17 cellular contexts compared by ENCODE assay signal in genomic region chr13:98519976-98520375, GRCh38. TPM values are rescaled to one million over a fixed set of nuclear protein-coding genes. Genes with fewer than 3 reads are reported as not detected.
DNase-seq lines count a peak whose midpoint lies in the region; ATAC-seq and TF ChIP-seq lines count a peak whose summit lies in the region.
"Had no signal": no experiment of that assay in that cellular context is flagged by ENCODE, and none has a peak within 500 bp of the region (broad histone marks: within the 10 kb centered on the region; RNA-seq: fewer than 3 reads in every experiment).

No MANE protein-coding gene starts in this region.

- peaks cover 0 to 6% of the 10 kb centered on the region in 2 donors for H3K36me3 Mint-ChIP-seq in activated T-cell treated with anti-CD3 and anti-CD28 coated beads, Interleukin-2, amount 50 U/mL, for 72 hours (ENCODE audit: insufficient read depth in 2 of 2)
- peaks cover 33% of the 10 kb centered on the region for H3K36me3 Mint-ChIP-seq in activated T-cell treated with anti-CD3 and anti-CD28 coated beads, Interleukin-2, amount 50 U/mL, for 4 hours (ENCODE audit: insufficient read depth)
- peaks cover 2% of the 10 kb centered on the region for H3K36me3 Mint-ChIP-seq in IgD-negative memory B cell
- peaks cover 20% of the 10 kb centered on the region for H3K36me3 Mint-ChIP-seq in osteocyte (ENCODE audit: unreplicated experiment)

- H3K4me3 Mint-ChIP-seq in activated T-cell treated with anti-CD3 and anti-CD28 coated beads, Interleukin-2, amount 50 U/mL, for 72 hours: peak overlapping the region in 1 of 2 donors; percentile 9
- no peak overlapping the region for H3K4me3 Mint-ChIP-seq in activated T-cell treated with anti-CD3 and anti-CD28 coated beads, Interleukin-2, amount 50 U/mL, for 4 hours
- H3K4me3 Mint-ChIP-seq in IgD-negative memory B cell: peak overlapping the region in 2 of 4 donors; percentile 50 to 78
- H3K4me3 Mint-ChIP-seq in osteocyte (ENCODE audit: unreplicated experiment): no peak overlapping the region

- no peak overlapping the region for H3K4me3 ChIP-seq in body of pancreas
- H3K4me3 ChIP-seq: suprapubic skin had no signal

- H3K27me3 ChIP-seq in body of pancreas: no peaks in the 10 kb centered on the region
- H3K27me3 ChIP-seq: suprapubic skin had no signal

- no peaks in the 10 kb centered on the region for H3K27me3 Mint-ChIP-seq in activated T-cell treated with anti-CD3 and anti-CD28 coated beads, Interleukin-2, amount 50 U/mL, for 72 hours (ENCODE audit: low read depth)
- no peaks in the 10 kb centered on the region for H3K27me3 Mint-ChIP-seq in activated T-cell treated with anti-CD3 and anti-CD28 coated beads, Interleukin-2, amount 50 U/mL, for 4 hours (ENCODE audit: low read depth)
- H3K27me3 Mint-ChIP-seq in IgD-negative memory B cell (no peaks in the 10 kb centered on the region), osteocyte (ENCODE audit: unreplicated experiment) (no peaks in the 10 kb centered on the region)

- no peaks in the 10 kb centered on the region for H3K9me3 ChIP-seq in body of pancreas
- H3K9me3 ChIP-seq: suprapubic skin had no signal

- no peak for TF ChIP-seq POLR2A in body of pancreas (IDR thresholded peaks at IDR 0.05)

- H3K4me1 ChIP-seq in body of pancreas: peaks cover 60% of the 10 kb centered on the region
- H3K4me1 ChIP-seq: parathyroid adenoma had no signal

- no peak for DNase-seq in activated T-cell treated with anti-CD3 and anti-CD28 coated beads, Interleukin-2, amount 50 U/mL, for 72 hours
- no peak for DNase-seq in activated T-cell treated with anti-CD3 and anti-CD28 coated beads, Interleukin-2, amount 50 U/mL, for 4 hours
- DNase-seq in body of pancreas: no peak
- DNase-seq in osteocyte (ENCODE audit: extremely low spot score, unreplicated experiment): no peak
- DNase-seq in midbrain (lab: John Stamatoyannopoulos, UW): no peak
- no peak for DNase-seq in DMS79 treated with DMSO at 0.1 percent for 48 hours (lab: John Stamatoyannopoulos, UW)
- DNase-seq: activated CD4-positive, CD25-positive, alpha-beta regulatory T cell treated with anti-CD3 and anti-CD28 coated beads, Interleukin-2, amount 50 U/mL, for 72 hours; activated T-cell treated with anti-CD3 and anti-CD28 coated beads for 4 hours; amniotic stem cell; COR-L47; Karpas-422; NCI-H1105; NK-92 treated with Interleukin-12 subunit alpha and Interleukin-12 subunit beta, amount 100 ng/mL, for 24 hours had no signal

- H3K4me1 Mint-ChIP-seq in activated T-cell treated with anti-CD3 and anti-CD28 coated beads, Interleukin-2, amount 50 U/mL, for 72 hours (ENCODE audit: low read depth): peaks cover 97% of the 10 kb centered on the region
- H3K4me1 Mint-ChIP-seq in activated T-cell treated with anti-CD3 and anti-CD28 coated beads, Interleukin-2, amount 50 U/mL, for 4 hours (ENCODE audit: low read depth): peaks cover 96% of the 10 kb centered on the region
- H3K4me1 Mint-ChIP-seq in IgD-negative memory B cell (peaks cover 75 to 83% (median 76%) of the 10 kb centered on the region in 3 donors), osteocyte (ENCODE audit: unreplicated experiment) (peaks cover 55% of the 10 kb centered on the region)

- H3K36me3 ChIP-seq in body of pancreas (replicated peaks in 1 of 2; ENCODE audit: insufficient read depth in 1 of 2, low read depth in 2 of 2): no peaks in the 10 kb centered on the region

- H3K27ac ChIP-seq in body of pancreas: peak overlapping the region in 3 of 4 donors; percentile 13 to 61 (median 55)
- H3K27ac ChIP-seq: parathyroid adenoma had no signal

- H3K9me3 Mint-ChIP-seq in activated T-cell treated with anti-CD3 and anti-CD28 coated beads, Interleukin-2, amount 50 U/mL, for 72 hours: no peaks in the 10 kb centered on the region
- no peaks in the 10 kb centered on the region for H3K9me3 Mint-ChIP-seq in activated T-cell treated with anti-CD3 and anti-CD28 coated beads, Interleukin-2, amount 50 U/mL, for 4 hours
- H3K9me3 Mint-ChIP-seq in IgD-negative memory B cell (no peaks in the 10 kb centered on the region), osteocyte (ENCODE audit: unreplicated experiment) (no peaks in the 10 kb centered on the region)

- TF ChIP-seq CTCF in body of pancreas (IDR thresholded peaks at IDR 0.05): no peak
- no peak for TF ChIP-seq CTCF in osteocyte (IDR thresholded peaks at IDR 0.05)

- intact Hi-C loops in body of pancreas (cut with DNase I): no loop called here

- WGBS in body of pancreas, 2 donors: 60 to 63% methylated on average over 4 of the region's 4 CpGs

- no peak for ATAC-seq in activated T-cell treated with anti-CD3 and anti-CD28 coated beads, Interleukin-2, amount 50 U/mL, for 72 hours (replicated peaks in 1 of 2)
- no peak for ATAC-seq in activated T-cell treated with anti-CD3 and anti-CD28 coated beads, Interleukin-2, amount 50 U/mL, for 4 hours
- ATAC-seq in body of pancreas: no peak
- no peak for ATAC-seq in HG02884 (IDR thresholded peaks at IDR 0.05; ENCODE audit: unreplicated experiment)

- peak overlapping the region; percentile 93 for H3K27ac Mint-ChIP-seq in activated T-cell treated with anti-CD3 and anti-CD28 coated beads, Interleukin-2, amount 50 U/mL, for 72 hours
- H3K27ac Mint-ChIP-seq in IgD-negative memory B cell (peak overlapping the region; percentile 88 to 92 (median 91)), osteocyte (ENCODE audit: unreplicated experiment) (peak overlapping the region; percentile 33)

RNA-seq across cellular contexts. Expression of gene STK24, which starts 56.9 kb away (rescaled TPM):
- total RNA-seq in activated T-cell treated with anti-CD3 and anti-CD28 coated beads, Interleukin-2, amount 50 U/mL, for 72 hours: 100 to 1,000 TPM; 175 to 207 TPM
- total RNA-seq in activated T-cell treated with anti-CD3 and anti-CD28 coated beads, Interleukin-2, amount 50 U/mL, for 4 hours: 100 to 1,000 TPM; 135 to 152 (median 142) TPM
- polyA plus RNA-seq in IgD-negative memory B cell: 22.9 TPM
- total RNA-seq in body of pancreas (10 to 100 TPM; 35.0 to 56.7 TPM), osteocyte (139 and 142 TPM in 2 replicates)

Comparison
In these comparisons a context has a peak if more than half of its experiments do, and no peak if none do; other contexts are left out.
1. H3K27ac Mint-ChIP-seq: peak in every context shown above with its lines; median percentile 93 in activated T-cell treated with anti-CD3 and anti-CD28 coated beads, Interleukin-2, amount 50 U/mL, for 72 hours; 91 in IgD-negative memory B cell; 33 in osteocyte.